Comparison of ENCODE assay signal across 16 cellular contexts in genomic region chr6:113082691-113083090, GRCh38.
DNase-seq lines count a peak whose midpoint lies in the region; ATAC-seq and TF ChIP-seq lines count a peak whose summit lies in the region.
"Had no signal": no experiment of that assay in that cellular context is flagged by ENCODE, and none has a peak within 500 bp of the region (broad histone marks: within the 10 kb centered on the region; RNA-seq: fewer than 3 reads in every experiment).

No MANE protein-coding gene starts in this region.

- H3K9me3 ChIP-seq in GM23248 (ENCODE audit: low read depth) = no peaks in the 10 kb centered on the region
- H3K9me3 ChIP-seq in smooth muscle cell (replicated peaks; ENCODE audit: low read depth) = no peaks in the 10 kb centered on the region
- H3K9me3 ChIP-seq in aorta (ENCODE audit: control insufficient read depth, low read length) = no peaks in the 10 kb centered on the region

- intact Hi-C loops in aorta (cut with DNase I) = no loop called here

- no peak overlapping the region for H2AFZ ChIP-seq in GM23248
- H2AFZ ChIP-seq in smooth muscle cell (ENCODE audit: low read depth) = peak overlapping the region; percentile 46

- H3K36me3 ChIP-seq in GM23248 (ENCODE audit: low read depth) = no peaks in the 10 kb centered on the region
- H3K36me3 ChIP-seq in smooth muscle cell (ENCODE audit: low read depth) = no peaks in the 10 kb centered on the region
- no peaks in the 10 kb centered on the region for H3K36me3 ChIP-seq in aorta (ENCODE audit: control insufficient read depth in 1 of 2, insufficient read depth in 2 of 2, low read length in 1 of 2)
- H3K36me3 ChIP-seq: cardiac muscle cell had no signal

- H3K9me2 ChIP-seq in GM23248 (ENCODE audit: insufficient read depth) = no peaks in the 10 kb centered on the region

- H4K20me1 ChIP-seq in GM23248 (ENCODE audit: insufficient read depth) (no peaks in the 10 kb centered on the region), smooth muscle cell (ENCODE audit: low read depth) (no peaks in the 10 kb centered on the region)

- 16 to 28% methylated on average over 3 of the region's 3 CpGs for WGBS in GM23248 (ENCODE audit: low coverage in 1 of 2, low lambda C conversion rate in 2 of 2, missing lambda C conversion rate in 2 of 2), 2 experiments
- 14% methylated on average over 3 of the region's 3 CpGs for WGBS in smooth muscle cell (ENCODE audit: low lambda C conversion rate)
- 32 to 43% methylated on average over 3 of the region's 3 CpGs for WGBS in aorta, 2 donors

- H3K4me1 ChIP-seq in GM23248 (ENCODE audit: insufficient read depth) = no peaks in the 10 kb centered on the region
- peaks cover 4% of the 10 kb centered on the region for H3K4me1 ChIP-seq in smooth muscle cell (ENCODE audit: low read depth)
- no peaks in the 10 kb centered on the region for H3K4me1 ChIP-seq in aorta (ENCODE audit: control insufficient read depth in 1 of 2, insufficient read depth in 2 of 2, low read length in 2 of 2)

- in situ Hi-C loops in GM23248 (cut with MboI) = no loop called here

- H3K9ac ChIP-seq in GM23248 = no peak overlapping the region
- no peak overlapping the region for H3K9ac ChIP-seq in smooth muscle cell (ENCODE audit: low read depth)

- no peaks in the 10 kb centered on the region for H3F3A ChIP-seq in GM23248 (ENCODE audit: insufficient read depth)
- H3F3A ChIP-seq in smooth muscle cell (ENCODE audit: low read depth) = peaks cover 3% of the 10 kb centered on the region

- H3K4me3 ChIP-seq in GM23248 (no peak overlapping the region), fibroblast of pulmonary artery (replicated peaks; ENCODE audit: low read depth, low read length) (no peak overlapping the region), smooth muscle cell (no peak overlapping the region), aorta (ENCODE audit: low read length in 2 of 2) (no peak overlapping the region)
- H3K4me3 ChIP-seq: cardiac muscle cell had no signal

- ATAC-seq in aorta (ENCODE audit: low FRiP score) = no peak
- ATAC-seq: activated CD8-positive, alpha-beta memory T cell treated with anti-CD3 and anti-CD28 coated beads, Interleukin-2, amount 10 ng/mL, durations not matched to agents 7 days and 5 days had no signal

- H3K27me3 ChIP-seq in GM23248 (replicated peaks; ENCODE audit: insufficient read depth) (no peaks in the 10 kb centered on the region), smooth muscle cell (ENCODE audit: low read depth) (no peaks in the 10 kb centered on the region), aorta (ENCODE audit: control insufficient read depth in 1 of 2, insufficient read depth in 2 of 2, low read length in 1 of 2) (no peaks in the 10 kb centered on the region)
- H3K27me3 ChIP-seq: cardiac muscle cell had no signal

- DNase-seq in GM23248 (peak; percentile 24), amniotic epithelial cell (ENCODE audit: low read depth) (peak; percentile 42), fibroblast of pulmonary artery (ENCODE audit: low read depth) (peak; percentile 51), smooth muscle cell (lab: John Stamatoyannopoulos, UW; ENCODE audit: unreplicated experiment) (no peak), NCI-H524 (lab: John Stamatoyannopoulos, UW) (no peak), aorta (no peak), NCI-H2196 (lab: John Stamatoyannopoulos, UW; ENCODE audit: unreplicated experiment) (no peak)
- DNase-seq: activated CD8-positive, alpha-beta memory T cell treated with anti-CD3 and anti-CD28 coated beads, Interleukin-2, amount 10 ng/mL, durations not matched to agents 7 days and 5 days; activated naive CD4-positive, alpha-beta T cell; effector memory CD4-positive, alpha-beta T cell; NCI-H2081; NCI-H774; nucleus accumbens had no signal

- H3K27ac ChIP-seq in GM23248 = no peak overlapping the region
- H3K27ac ChIP-seq in smooth muscle cell (ENCODE audit: low read depth) = no peak overlapping the region
- H3K27ac ChIP-seq in aorta (ENCODE audit: low read depth in 1 of 2, low read length in 2 of 2) = no peak overlapping the region
- H3K27ac ChIP-seq: cardiac muscle cell, HL-60, RWPE1 had no signal

- H3K79me2 ChIP-seq in GM23248 (ENCODE audit: insufficient read depth) (no peaks in the 10 kb centered on the region), smooth muscle cell (ENCODE audit: low read depth) (no peaks in the 10 kb centered on the region)

- TF ChIP-seq CTCF in fibroblast of pulmonary artery (IDR thresholded peaks at IDR 0.05; ENCODE audit: low read length, missing control alignments) (no peak), smooth muscle cell (IDR thresholded peaks at IDR 0.05; ENCODE audit: borderline replicate concordance, insufficient read depth, poor library complexity, severe bottlenecking) (no peak)

- H3K4me2 ChIP-seq in GM23248 (ENCODE audit: unreplicated experiment) (no peak overlapping the region), smooth muscle cell (peak overlapping the region; percentile 57)

Comparison
In these comparisons a context has a peak if more than half of its experiments do, and no peak if none do; other contexts are left out.
1. DNase-seq: peak in GM23248 (single experiment), amniotic epithelial cell (single experiment) and fibroblast of pulmonary artery (single experiment); none in smooth muscle cell (single experiment), NCI-H524 (0 of 2), aorta (0 of 2) and NCI-H2196 (single experiment).